ENCODE assay signal across 1 cellular context in the genomic region with DNA sequence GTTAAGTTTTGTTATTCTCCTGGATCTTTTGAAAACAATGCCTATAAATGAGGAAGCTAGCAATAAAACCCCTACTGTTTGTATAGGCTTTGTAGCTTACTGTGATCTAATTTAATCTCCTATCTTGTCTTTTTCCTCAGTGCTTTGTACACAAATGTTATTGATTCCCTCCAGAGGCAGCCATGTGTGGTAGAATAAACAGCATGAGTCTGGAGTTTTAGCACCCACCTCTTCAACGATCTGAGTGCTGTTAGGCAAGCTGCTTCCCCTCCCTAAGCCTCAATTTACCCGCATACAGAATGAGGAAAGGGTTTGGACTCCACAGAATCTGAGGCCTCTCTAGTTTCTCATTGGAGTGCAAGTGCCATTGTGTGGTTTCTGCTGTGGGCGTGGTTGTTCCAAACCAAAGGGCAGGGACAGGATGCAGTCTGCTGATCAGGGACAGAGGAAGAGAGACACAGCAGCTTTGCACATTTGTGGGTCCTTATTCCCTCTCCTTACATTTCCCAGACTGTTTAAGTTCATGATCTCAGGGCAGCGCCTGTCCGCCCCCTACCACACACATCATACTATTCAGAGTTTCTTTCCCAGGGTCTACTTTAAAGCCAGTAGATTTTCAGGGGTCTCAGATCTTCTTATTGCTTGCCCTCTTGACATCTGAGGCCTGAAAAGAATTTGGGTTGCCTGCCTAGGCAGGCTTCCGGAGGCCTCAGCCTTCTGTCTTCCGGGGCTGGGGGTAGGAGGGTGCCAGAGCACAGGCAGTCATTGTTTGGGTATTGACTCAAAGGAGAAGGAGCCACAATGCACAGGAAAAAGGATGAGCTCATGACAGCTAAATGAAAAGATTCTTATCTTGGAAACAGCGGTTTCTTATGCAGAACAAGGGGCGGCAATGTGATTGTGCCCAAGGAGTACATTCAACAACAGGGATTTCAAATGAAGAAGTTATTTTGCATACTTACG.
TF ChIP-seq lines count a peak whose summit lies in the region.

No MANE protein-coding gene starts in this region.

TF ChIP-seq in SK-N-SH, 30 proteins besides CTCF, POLR2A, EP300 and RAD21 (continued from another document):
- TF ChIP-seq REST (IDR thresholded peaks at IDR 0.05; ENCODE audit: low read depth, low read length) (no peak), GATA2 (CRISPR knock-in tag; IDR thresholded peaks at IDR 0.05) (no peak), IRF3 (IDR thresholded peaks at IDR 0.05; ENCODE audit: low read depth, low read length) (no peak), ELF1 (IDR thresholded peaks at IDR 0.05) (0 out of 2 replicates have a peak, but pooled peaks have one; percentile 32)
- TF ChIP-seq, protein P1, sequence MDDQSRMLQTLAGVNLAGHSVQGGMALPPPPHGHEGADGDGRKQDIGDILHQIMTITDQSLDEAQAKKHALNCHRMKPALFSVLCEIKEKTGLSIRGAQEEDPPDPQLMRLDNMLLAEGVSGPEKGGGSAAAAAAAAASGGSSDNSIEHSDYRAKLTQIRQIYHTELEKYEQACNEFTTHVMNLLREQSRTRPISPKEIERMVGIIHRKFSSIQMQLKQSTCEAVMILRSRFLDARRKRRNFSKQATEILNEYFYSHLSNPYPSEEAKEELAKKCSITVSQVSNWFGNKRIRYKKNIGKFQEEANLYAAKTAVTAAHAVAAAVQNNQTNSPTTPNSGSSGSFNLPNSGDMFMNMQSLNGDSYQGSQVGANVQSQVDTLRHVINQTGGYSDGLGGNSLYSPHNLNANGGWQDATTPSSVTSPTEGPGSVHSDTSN (IDR thresholded peaks at IDR 0.05), result peak; percentile 78
